In the genomic region with DNA sequence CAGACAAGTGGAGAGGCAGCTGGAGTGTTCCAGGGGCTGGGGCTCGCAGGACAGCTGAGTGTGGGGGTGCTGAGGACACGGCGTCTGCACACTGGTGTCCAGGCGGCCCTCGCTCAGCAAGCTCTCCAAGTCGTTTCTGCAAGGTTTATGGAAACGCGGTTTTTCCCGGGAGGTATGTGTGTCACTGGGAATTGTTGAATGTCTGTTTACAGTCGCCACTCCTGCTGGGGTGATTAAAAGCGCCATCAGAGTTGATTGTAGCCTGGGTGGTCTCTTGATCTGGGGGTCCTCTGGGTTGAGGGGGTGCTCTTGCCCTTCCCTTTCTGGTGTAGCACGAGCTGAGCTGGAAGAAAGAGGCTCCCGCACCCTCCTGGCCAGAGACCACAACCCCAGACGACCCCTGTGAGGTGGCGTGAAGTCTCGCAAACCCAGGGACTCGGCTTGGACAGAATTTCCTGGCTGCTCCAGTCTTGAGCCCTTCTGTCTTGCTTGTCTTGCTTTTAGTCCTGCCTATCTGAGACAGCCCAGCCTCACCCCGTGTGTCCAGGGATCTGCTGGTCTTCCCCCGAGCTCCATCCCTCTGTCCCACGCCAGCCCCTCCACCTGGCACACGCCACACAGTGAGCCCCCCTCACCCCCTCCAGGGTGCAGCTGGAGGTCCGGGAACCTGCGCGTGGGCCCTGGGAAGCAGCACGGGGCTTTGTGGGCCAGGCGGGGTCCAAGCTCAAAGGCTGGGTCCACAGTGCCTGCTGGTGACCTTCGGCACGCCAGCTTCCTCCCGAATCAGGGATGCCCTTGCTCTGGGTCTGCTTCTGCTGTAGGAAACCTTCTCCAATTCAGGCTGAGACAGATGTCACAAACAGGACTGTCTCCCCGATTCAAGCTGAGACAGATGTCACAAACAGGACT, we compare ENCODE assay signal across 1 cellular context.
TF ChIP-seq lines count a peak whose summit lies in the region.

No MANE protein-coding gene starts in this region.

TF ChIP-seq in A549, 52 proteins besides CTCF, POLR2A, EP300 and RAD21 (continued from another document):
- TF ChIP-seq PHF8 (IDR thresholded peaks at IDR 0.05; ENCODE audit: borderline replicate concordance, low read depth) (no peak), HEYL (CRISPR knock-in tag; IDR thresholded peaks at IDR 0.05) (no peak), SMC3 (IDR thresholded peaks at IDR 0.05) (no peak)
